11 cellular contexts compared by ENCODE assay signal in the genomic region with DNA sequence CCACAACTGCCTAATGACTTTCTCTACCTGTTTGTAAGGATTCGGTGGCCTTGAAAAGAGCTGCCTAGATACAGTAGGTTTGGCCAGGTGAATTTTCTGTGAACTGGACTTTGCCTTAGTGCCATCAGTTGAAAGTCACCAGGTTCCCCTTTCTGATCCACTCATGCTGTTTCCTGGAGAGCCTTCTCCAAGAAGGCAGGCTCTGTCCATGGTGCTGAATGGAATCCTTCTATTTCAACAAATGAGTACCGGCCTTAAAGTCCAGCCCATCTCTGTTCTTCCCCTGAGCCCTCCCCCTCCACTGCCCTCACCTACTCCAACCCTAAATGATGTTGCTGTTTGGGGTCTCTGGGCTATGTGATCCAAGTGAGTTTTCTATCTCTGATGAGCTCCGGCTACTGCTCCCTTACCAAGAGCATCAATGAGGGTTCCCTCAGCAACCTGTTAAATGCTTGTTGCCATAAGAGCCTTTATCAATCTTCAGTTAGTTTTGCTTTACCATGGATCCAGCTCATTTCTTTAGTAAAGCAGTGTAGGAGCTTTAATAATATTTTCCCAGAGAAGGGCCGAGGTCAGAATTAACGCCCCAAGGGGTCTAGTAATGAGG.
A peak's percentile ranks its signal among the peaks of the same experiment; 100 is the strongest.
DNase-seq lines count a peak whose midpoint lies in the region; ATAC-seq, FAIRE-seq and TF ChIP-seq lines count a peak whose summit lies in the region.
"Had no signal": no experiment of that assay in that cellular context is flagged by ENCODE, and none has a peak within 500 bp of the region (broad histone marks: within the 10 kb centered on the region; RNA-seq: fewer than 3 reads in every experiment).

No MANE protein-coding gene starts in this region.

- no peak overlapping the region for H3K4me3 ChIP-seq in astrocyte (ENCODE audit: insufficient read depth, low read depth, low read length)

- peaks cover 3% of the 10 kb centered on the region for H3K4me1 Mint-ChIP-seq in astrocyte (ENCODE audit: low read depth, unreplicated experiment)

- no peak for TF ChIP-seq CTCF in astrocyte (IDR thresholded peaks at IDR 0.05; ENCODE audit: insufficient read depth, low read depth, low read length)

- H4K20me1 ChIP-seq in astrocyte (ENCODE audit: insufficient read depth, low read length) = no peaks in the 10 kb centered on the region

- H3K27ac Mint-ChIP-seq in astrocyte (ENCODE audit: unreplicated experiment) = no peak overlapping the region
- H3K27ac Mint-ChIP-seq: effector memory CD8-positive, alpha-beta T cell had no signal

- DNase-seq in EL (peak; percentile 40), Kasumi-1 (lab: John Stamatoyannopoulos, UW) (peak; percentile 36 to 45), astrocyte (ENCODE audit: low read depth) (peak; percentile 37), lung microvascular endothelial cell (ENCODE audit: low read depth in 2 of 2) (peak; percentile 43 to 69), SW 1271 (lab: John Stamatoyannopoulos, UW) (no peak), NCI-H1092 treated with DMSO at 0.1 percent for 48 hours (lab: John Stamatoyannopoulos, UW) (no peak)
- DNase-seq: effector memory CD8-positive, alpha-beta T cell had no signal

- no peak for FAIRE-seq in astrocyte (lab: Jason Lieb, UNC)
- FAIRE-seq: GM18507 had no signal

- no peaks in the 10 kb centered on the region for H3K79me2 ChIP-seq in astrocyte (ENCODE audit: insufficient read depth, low read length)
- H3K79me2 ChIP-seq: parathyroid adenoma had no signal

- peaks cover 74% of the 10 kb centered on the region for H3K27me3 Mint-ChIP-seq in astrocyte (ENCODE audit: low read depth, unreplicated experiment)

- no peak overlapping the region for H3K4me3 Mint-ChIP-seq in astrocyte (ENCODE audit: unreplicated experiment)
- H3K4me3 Mint-ChIP-seq: effector memory CD8-positive, alpha-beta T cell had no signal

- no peaks in the 10 kb centered on the region for H3K36me3 ChIP-seq in astrocyte (ENCODE audit: insufficient read depth, low read length)

- no peak overlapping the region for H3K27ac ChIP-seq in astrocyte (ENCODE audit: low read depth, low read length)
- H3K27ac ChIP-seq: parathyroid adenoma had no signal

- no peak overlapping the region for H3K9ac ChIP-seq in astrocyte (ENCODE audit: low read length)
- H3K9ac ChIP-seq: parathyroid adenoma had no signal

- no peaks in the 10 kb centered on the region for H3K36me3 Mint-ChIP-seq in astrocyte (ENCODE audit: low read depth, unreplicated experiment)

- H3K9me3 ChIP-seq in astrocyte (ENCODE audit: insufficient read depth, low read depth, low read length) = no peaks in the 10 kb centered on the region

- H3K4me1 ChIP-seq in astrocyte (ENCODE audit: insufficient read depth, low read length) = no peaks in the 10 kb centered on the region
- H3K4me1 ChIP-seq: parathyroid adenoma had no signal

- H2AFZ ChIP-seq in astrocyte (ENCODE audit: low read depth, low read length) = no peak overlapping the region
- H2AFZ ChIP-seq: parathyroid adenoma had no signal

- H3K9me3 Mint-ChIP-seq in astrocyte (ENCODE audit: unreplicated experiment) = peaks cover 6% of the 10 kb centered on the region
- H3K9me3 Mint-ChIP-seq: effector memory CD8-positive, alpha-beta T cell had no signal

- H3K27me3 ChIP-seq in astrocyte (ENCODE audit: insufficient read depth, low read length) = peaks cover 9% of the 10 kb centered on the region

- H3K4me2 ChIP-seq in astrocyte (ENCODE audit: low read length) = no peak overlapping the region

- ATAC-seq in HG03442 (IDR thresholded peaks at IDR 0.05; ENCODE audit: unreplicated experiment) (no peak), GM19452 (IDR thresholded peaks at IDR 0.05; ENCODE audit: unreplicated experiment) (no peak)
- ATAC-seq: effector memory CD8-positive, alpha-beta T cell had no signal

Comparison
In these comparisons a context has a peak if more than half of its experiments do, and no peak if none do; other contexts are left out.
1. DNase-seq: peak in EL (single experiment), Kasumi-1 (2 of 2), astrocyte (single experiment) and lung microvascular endothelial cell (2 of 2); none in SW 1271 (0 of 2) and NCI-H1092 treated with DMSO at 0.1 percent for 48 hours (single experiment).